Comparison of ENCODE assay signal across 8 cellular contexts in genomic region chr17:35141681-35142466, GRCh38. TPM values are rescaled to one million over a fixed set of nuclear protein-coding genes. Genes with fewer than 3 reads are reported as not detected.
DNase-seq lines count a peak whose midpoint lies in the region; ATAC-seq and TF ChIP-seq lines count a peak whose summit lies in the region.

NLE1 (minus strand) TSS chr17:35142303; CDS start chr17:35142275, 28 bp downstream.

- no peaks in the 10 kb centered on the region for H3K9me3 Mint-ChIP-seq in activated B cell treated with CpG ODN at 0.5 μM for 24 hours

- POLR2A ChIA-PET in activated B cell treated with CpG ODN at 0.5 μM for 24 hours (lab: Charles Lee), result interaction anchor here (0.8 to 1.2 kb wide), 3 partner anchors 23 to 438 kb away, joined by 3 read pairs; partner anchors contain the start of gene SLFN5

- 0 to 1% (median 0%) methylated on average over 32 to 65 of the region's 65 CpGs for WGBS in spleen, 5 donors

- no peaks in the 10 kb centered on the region for H3K27me3 ChIP-seq in spleen (replicated peaks in 1 of 7)

- intact Hi-C loops in activated B cell treated with CpG ODN at 0.5 μM for 24 hours (cut with micrococcal nuclease) (loop anchor here (1.0 to 10.0 kb wide), 6 partner anchors 53 to 600 kb away; partner anchors contain the start of genes PEX12, SLFN12L and SLFN5), spleen (cut with DNase I; ENCODE audit: low total_unique reads) (no loop called here)

- H3K27ac Mint-ChIP-seq in activated B cell treated with CpG ODN at 0.5 μM for 24 hours, result peak within 1 kb of the TSS; percentile 59

- H3K36me3 Mint-ChIP-seq in activated B cell treated with CpG ODN at 0.5 μM for 24 hours (ENCODE audit: low read depth), result peaks cover 23% of the 10 kb centered on the region

- peak within 1 kb of the TSS; percentile 99 to 100 for H3K4me3 ChIP-seq in cardiac fibroblast (replicated peaks in 1 of 2; ENCODE audit: low read depth in 2 of 2, low read length in 2 of 2)
- H3K4me3 ChIP-seq in spleen, result peak within 1 kb of the TSS; percentile 89 to 100 (median 98)

- DNase-seq in SIG-M5 treated with dmso at 0.1 percent for 504 hours (lab: John Stamatoyannopoulos, UW; ENCODE audit: unreplicated experiment), result peak; percentile 75
- DNase-seq in SIG-M5 (lab: John Stamatoyannopoulos, UW), result no peak
- peak; percentile 23 for DNase-seq in NCI-H2196 treated with DMSO at 0.1 percent for 48 hours (lab: John Stamatoyannopoulos, UW; ENCODE audit: unreplicated experiment)
- DNase-seq in activated B cell treated with CpG ODN at 0.5 μM for 24 hours, result peak; percentile 87
- DNase-seq in cardiac fibroblast (ENCODE audit: low read depth in 2 of 2), result peak; percentile 83 to 87
- DNase-seq in inferior parietal cortex (ENCODE audit: extremely low spot score), result peak; percentile 78
- DNase-seq in spleen, result peak; percentile 97

- H3K4me1 Mint-ChIP-seq in activated B cell treated with CpG ODN at 0.5 μM for 24 hours, result peaks cover 14% of the 10 kb centered on the region

- peak within 1 kb of the TSS; percentile 87 for H3K4me3 Mint-ChIP-seq in activated B cell treated with CpG ODN at 0.5 μM for 24 hours

- H3K9me3 ChIP-seq in spleen, result no peaks in the 10 kb centered on the region

- TF ChIP-seq CTCF in activated B cell treated with CpG ODN at 0.5 μM for 24 hours (IDR thresholded peaks at IDR 0.05) (no peak), cardiac fibroblast (IDR thresholded peaks at IDR 0.05; ENCODE audit: low read depth, low read length) (peak; percentile 94), spleen (IDR thresholded peaks at IDR 0.05 in 8 of 11, conservative IDR thresholded peaks at IDR 0.05 in 3 of 11) (peak; percentile 77 to 97 (median 94))

- ATAC-seq in HG03066 (IDR thresholded peaks at IDR 0.05; ENCODE audit: low read depth, unreplicated experiment) (peak; percentile 82), activated B cell treated with CpG ODN at 0.5 μM for 24 hours (ENCODE audit: low read depth) (peak; percentile 99)

- CTCF ChIA-PET in activated B cell treated with CpG ODN at 0.5 μM for 24 hours (lab: Charles Lee), result interaction anchor here (0.8 to 2.3 kb wide), 3 partner anchors 22 to 722 kb away, joined by 3 to 6 read pairs (median 3); partner anchors contain the start of gene RAD51D

- peaks cover 2 to 32% (median 26%) of the 10 kb centered on the region in 6 donors for H3K36me3 ChIP-seq in spleen

- peaks cover 6 to 40% (median 27%) of the 10 kb centered on the region in 6 donors for H3K4me1 ChIP-seq in spleen

- H3K27ac ChIP-seq in spleen, result peak within 1 kb of the TSS in 6 of 8 donors; percentile 15 to 74 (median 59)

- no peak for TF ChIP-seq POLR2A in spleen (IDR thresholded peaks at IDR 0.05)

- peaks cover 1% of the 10 kb centered on the region for H3K27me3 Mint-ChIP-seq in activated B cell treated with CpG ODN at 0.5 μM for 24 hours

RNA-seq across cellular contexts. Expression of gene NLE1, which starts in this region (rescaled TPM):
- total RNA-seq in activated B cell treated with CpG ODN at 0.5 μM for 24 hours (22.1 and 26.3 TPM in 2 replicates), spleen (10 to 100 TPM in 6 of 7 donors, 1 to 10 TPM in 1; 9.8 to 17.3 (median 12.5) TPM)
- 1 to 10 TPM; 5.8 to 9.6 (median 8.8) TPM for polyA plus RNA-seq in spleen
